8 cellular contexts compared by ENCODE assay signal in the genomic region with DNA sequence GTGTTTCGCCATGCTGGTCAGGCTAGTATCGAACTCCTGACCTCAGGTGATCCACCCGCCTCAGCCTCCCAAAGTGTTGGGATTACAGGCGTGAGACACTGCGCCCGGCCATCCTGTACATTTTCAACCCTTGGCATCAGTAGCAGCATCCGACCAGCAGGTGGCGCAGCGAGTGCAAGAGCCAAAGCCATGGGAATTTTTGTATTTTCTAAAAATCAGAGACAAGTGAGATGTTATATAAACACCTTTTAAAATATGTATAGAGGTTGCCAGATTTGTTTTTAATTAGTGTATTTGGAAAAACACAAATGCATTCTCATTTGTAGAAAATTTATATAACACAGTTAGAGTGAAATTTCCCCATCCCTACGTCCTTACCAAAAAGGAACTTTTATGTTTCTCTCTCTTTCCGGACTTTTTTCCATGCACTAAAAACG. TPM values are rescaled to one million over a fixed set of nuclear protein-coding genes. Genes with fewer than 3 reads are reported as not detected.
DNase-seq lines count a peak whose midpoint lies in the region; ATAC-seq and TF ChIP-seq lines count a peak whose summit lies in the region.

No MANE protein-coding gene starts in this region.

- H3K27me3 ChIP-seq in Panc1 (ENCODE audit: control insufficient read depth, insufficient read depth, low read length), result no peaks in the 10 kb centered on the region
- no peaks in the 10 kb centered on the region for H3K27me3 ChIP-seq in neuron (ENCODE audit: insufficient read depth, low read length)

- in situ Hi-C loops in Panc1 (cut with HindIII; ENCODE audit: low pct_unique_long_range_greater_than_20kb, low sequenced_read_pairs), result no loop called here

- peak; percentile 96 for TF ChIP-seq CTCF in Panc1 (IDR thresholded peaks at IDR 0.05)
- TF ChIP-seq CTCF in fibroblast of mammary gland (conservative IDR thresholded peaks at IDR 0.05; ENCODE audit: control insufficient read depth, insufficient read depth, low read depth, low read length), result peak; percentile 85

- no TSS peak for BruUV-seq in Panc1 (replicated peaks; lab: Mats Ljungman, UMichigan)

- H2AFZ ChIP-seq in neuron (ENCODE audit: low read depth, low read length), result peak overlapping the region; percentile 2

- H3K36me3 ChIP-seq in Panc1 (ENCODE audit: control insufficient read depth, insufficient read depth, low read length) (no peaks in the 10 kb centered on the region), neuron (ENCODE audit: insufficient read depth, low read length) (no peaks in the 10 kb centered on the region)

- ATAC-seq in Panc1, result peak; percentile 77
- peak; percentile 56 to 75 for ATAC-seq in activated T-cell treated with anti-CD3 and anti-CD28 coated beads, Interleukin-2, amount 50 U/mL, for 4 hours
- no peak for ATAC-seq in HG02970 (IDR thresholded peaks at IDR 0.05; ENCODE audit: low FRiP score, unreplicated experiment)

- H3K9me3 ChIP-seq in Panc1 (ENCODE audit: control insufficient read depth, insufficient read depth, low read depth, low read length) (no peaks in the 10 kb centered on the region), neuron (ENCODE audit: low read length) (no peaks in the 10 kb centered on the region)

- H3K9me3 Mint-ChIP-seq in activated T-cell treated with anti-CD3 and anti-CD28 coated beads, Interleukin-2, amount 50 U/mL, for 4 hours, result no peaks in the 10 kb centered on the region

- H3K36me3 Mint-ChIP-seq in activated T-cell treated with anti-CD3 and anti-CD28 coated beads, Interleukin-2, amount 50 U/mL, for 4 hours (ENCODE audit: insufficient read depth), result no peaks in the 10 kb centered on the region

- no peak overlapping the region for H3K4me3 Mint-ChIP-seq in activated T-cell treated with anti-CD3 and anti-CD28 coated beads, Interleukin-2, amount 50 U/mL, for 4 hours

- POLR2A ChIA-PET in Panc1 (lab: Charles Lee), result no interaction called here

- peaks cover 2% of the 10 kb centered on the region; the same call in 1 of the 2 replicates for H3K4me1 ChIP-seq in Panc1 (ENCODE audit: control insufficient read depth, insufficient read depth, low read length)
- H3K4me1 ChIP-seq in neuron (ENCODE audit: insufficient read depth, low read length), result peaks cover 6% of the 10 kb centered on the region

- H3K4me1 Mint-ChIP-seq in activated T-cell treated with anti-CD3 and anti-CD28 coated beads, Interleukin-2, amount 50 U/mL, for 4 hours (ENCODE audit: low read depth), result peaks cover 2% of the 10 kb centered on the region

- H3K27ac ChIP-seq in Panc1 (ENCODE audit: low read length) (no peak overlapping the region), substantia nigra (ENCODE audit: low read depth, low read length, poor library complexity, severe bottlenecking) (no peak overlapping the region)

- intact Hi-C loops in Panc1 (cut with micrococcal nuclease; ENCODE audit: unreplicated experiment), result loop anchor here (1.0 kb wide), 2 partner anchors 195 to 231 kb away; no protein-coding TSS in a partner anchor

- H3K4me3 ChIP-seq in Panc1 (ENCODE audit: low read depth in 2 of 2, low read length in 2 of 2), result peak overlapping the region in 1 of 2 experiments; percentile 14; a peak in 1 of 4 replicates
- no peak overlapping the region for H3K4me3 ChIP-seq in fibroblast of mammary gland (ENCODE audit: control insufficient read depth, low read depth, low read length)
- no peak overlapping the region for H3K4me3 ChIP-seq in neuron (ENCODE audit: low read length)

- peak; percentile 74 for DNase-seq in EH (ENCODE audit: low read depth)
- DNase-seq in HK-2 (ENCODE audit: unreplicated experiment), result peak; percentile 74
- no peak for DNase-seq in Panc1 (ENCODE audit: low read depth, low spot score)
- DNase-seq in activated T-cell treated with anti-CD3 and anti-CD28 coated beads, Interleukin-2, amount 50 U/mL, for 4 hours, result peak; percentile 73
- peak; percentile 78 for DNase-seq in fibroblast of mammary gland (ENCODE audit: low read depth)
- peak in 47 of 49 donors; percentile 3 to 91 (median 62) for DNase-seq in substantia nigra (lab: John Stamatoyannopoulos, UW)

- CTCF ChIA-PET in Panc1 (lab: Charles Lee), result interaction anchor here (0.6 to 1.3 kb wide), 3 partner anchors 197 to 231 kb away, joined by 4 to 5 read pairs (median 5); no protein-coding TSS in a partner anchor

- peaks cover 37% of the 10 kb centered on the region for H3K27me3 Mint-ChIP-seq in activated T-cell treated with anti-CD3 and anti-CD28 coated beads, Interleukin-2, amount 50 U/mL, for 4 hours (ENCODE audit: low read depth)

RNA-seq across cellular contexts. Expression of gene MOGAT1, which starts 36.8 kb away (rescaled TPM):
- total RNA-seq in Panc1 (2021; ENCODE audit: unreplicated experiment), result not detected
- polyA plus RNA-seq in Panc1 (2012; ENCODE audit: insufficient read length), result not detected
- not detected for total RNA-seq in activated T-cell treated with anti-CD3 and anti-CD28 coated beads, Interleukin-2, amount 50 U/mL, for 4 hours

RNA-seq across cellular contexts. Expression of gene FARSB, which starts 52.4 kb away (rescaled TPM):
- total RNA-seq in Panc1 (2021; ENCODE audit: unreplicated experiment), result 31.6 TPM
- polyA plus RNA-seq in Panc1 (2012; ENCODE audit: insufficient read length), result 20.6 TPM
- 10 to 100 TPM; 67.3 to 73.2 (median 72.1) TPM for total RNA-seq in activated T-cell treated with anti-CD3 and anti-CD28 coated beads, Interleukin-2, amount 50 U/mL, for 4 hours
